Comparison of ENCODE assay signal across 13 cellular contexts in genomic region chr15:73930371-73930770, GRCh38. TPM values are rescaled to one million over a fixed set of nuclear protein-coding genes. Genes with fewer than 3 reads are reported as not detected.
A peak's percentile ranks its signal among the peaks of the same experiment; 100 is the strongest.
DNase-seq lines count a peak whose midpoint lies in the region; TF ChIP-seq lines count a peak whose summit lies in the region.
"Had no signal": no experiment of that assay in that cellular context is flagged by ENCODE, and none has a peak within 500 bp of the region (broad histone marks: within the 10 kb centered on the region; RNA-seq: fewer than 3 reads in every experiment).

No MANE protein-coding gene starts in this region.

- peak overlapping the region; percentile 36 for H3K4me2 ChIP-seq in mammary epithelial cell (ENCODE audit: insufficient read depth, low read depth, low read length)

- H3K79me2 ChIP-seq in mammary epithelial cell (ENCODE audit: insufficient read depth, low read length): no peaks in the 10 kb centered on the region

- CTCF ChIA-PET in mammary epithelial cell (lab: Charles Lee; ENCODE audit: low non-redundant PET): no interaction called here

- peak overlapping the region; percentile 33 for H2AFZ ChIP-seq in mammary epithelial cell (ENCODE audit: low read depth, low read length)

- H3K36me3 ChIP-seq in mammary epithelial cell (ENCODE audit: insufficient read depth, low read length) (no peaks in the 10 kb centered on the region), stomach (no peaks in the 10 kb centered on the region)

- H3K27me3 ChIP-seq in mammary epithelial cell (ENCODE audit: insufficient read depth, low read length): no peaks in the 10 kb centered on the region
- H3K27me3 ChIP-seq in stomach: peaks cover 0 to 23% (median 0%) of the 10 kb centered on the region in 3 donors

- H3K4me1 ChIP-seq in mammary epithelial cell (ENCODE audit: insufficient read depth, low read length) (peaks cover 40% of the 10 kb centered on the region), stomach (peaks cover 24 to 75% (median 59%) of the 10 kb centered on the region in 4 donors)

- intact Hi-C loops in mammary epithelial cell (cut with micrococcal nuclease): no loop called here
- intact Hi-C loops in stomach (cut with DNase I; ENCODE audit: low total_unique reads): no loop called here

- H3K27ac ChIP-seq in mammary epithelial cell (ENCODE audit: insufficient read depth, low read depth, low read length) (no peak overlapping the region), stomach (peak overlapping the region in 4 of 5 donors; percentile 26 to 71 (median 54))
- H3K27ac ChIP-seq: 22Rv1 had no signal

- TF ChIP-seq CTCF in mammary epithelial cell (conservative IDR thresholded peaks at IDR 0.05 in 1 of 2, IDR thresholded peaks at IDR 0.05 in 1 of 2; ENCODE audit: extremely low read depth in 1 of 2, insufficient read depth in 1 of 2, low read depth in 1 of 2, low read length in 2 of 2) (no peak), stomach (IDR thresholded peaks at IDR 0.05) (no peak)

- WGBS in mammary epithelial cell (ENCODE audit: low coverage, missing lambda C conversion rate): 12% methylated on average over 6 of the region's 8 CpGs
- WGBS in stomach, 5 donors: 42 to 73% (median 69%) methylated on average over 7 to 8 of the region's 8 CpGs

- no peaks in the 10 kb centered on the region for H4K20me1 ChIP-seq in mammary epithelial cell (ENCODE audit: insufficient read depth, low read length)

- in situ Hi-C loops in mammary epithelial cell (cut with MboI; ENCODE audit: low sequenced_read_pairs in 2 of 2): no loop called here

- no peak overlapping the region for H3K9ac ChIP-seq in mammary epithelial cell (ENCODE audit: insufficient read depth, low read length)

- DNase-seq in DMS 273 (lab: John Stamatoyannopoulos, UW; ENCODE audit: unreplicated experiment) (peak; percentile 15), DMS 273 treated with DMSO at 0.1 percent for 48 hours (lab: John Stamatoyannopoulos, UW) (no peak), mammary epithelial cell (peak; percentile 39), iris pigment epithelial cell (ENCODE audit: low read depth) (peak; percentile 95), stomach (no peak), NCI-H69 (lab: John Stamatoyannopoulos, UW) (no peak), MV-4-11 (lab: John Stamatoyannopoulos, UW) (no peak), NCI-H82 treated with DMSO at 0.1 percent for 48 hours (lab: John Stamatoyannopoulos, UW; ENCODE audit: unreplicated experiment) (no peak)
- DNase-seq: activated T-cell treated with anti-CD3 and anti-CD28 coated beads, Interleukin-2, amount 50 U/mL, for 4 hours; endodermal cell; islet precursor cell; T-helper 9 cell had no signal

- H3K9me3 ChIP-seq in mammary epithelial cell (replicated peaks; ENCODE audit: insufficient read depth, low read length) (no peaks in the 10 kb centered on the region), stomach (no peaks in the 10 kb centered on the region)

- BruUV-seq in mammary epithelial cell (replicated peaks; lab: Mats Ljungman, UMichigan): no TSS peak

- H3K4me3 ChIP-seq in mammary epithelial cell (replicated peaks in 1 of 3; ENCODE audit: insufficient read depth in 1 of 3, low read depth in 2 of 3, low read length in 3 of 3) (no peak overlapping the region), stomach (no peak overlapping the region)

- TF ChIP-seq EP300 in stomach (IDR thresholded peaks at IDR 0.05): no peak

- TF ChIP-seq POLR2A in stomach (IDR thresholded peaks at IDR 0.05): no peak

- dilution Hi-C loops in mammary epithelial cell (cut with HindIII; ENCODE audit: low sequenced_read_pairs): no loop called here

RNA-seq across cellular contexts. Expression of gene LOXL1, which starts 4.1 kb away (rescaled TPM):
- 10 to 100 TPM in 1 of 2 donors, 1 to 10 TPM in 1; 5.0 to 23.0 TPM for total RNA-seq in mammary epithelial cell
- polyA plus RNA-seq in mammary epithelial cell: 18.7 TPM
- polyA minus RNA-seq in mammary epithelial cell: 6.0 TPM
- 10 to 100 TPM in 4 of 5 donors, 1 to 10 TPM in 1; 6.2 to 48.4 (median 36.8) TPM for total RNA-seq in stomach
- polyA plus RNA-seq in stomach: 10 to 100 TPM in 2 of 3 donors, 1 to 10 TPM in 1; 5.2 to 25.8 (median 12.5) TPM

RNA-seq across cellular contexts. Expression of gene TBC1D21, which starts 57.0 kb away (rescaled TPM):
- total RNA-seq in mammary epithelial cell (not detected), stomach (not detected)
- polyA plus RNA-seq in mammary epithelial cell (not detected), stomach (not detected)
- not detected for polyA minus RNA-seq in mammary epithelial cell
- total RNA-seq: activated T-cell treated with anti-CD3 and anti-CD28 coated beads, Interleukin-2, amount 50 U/mL, for 4 hours; endodermal cell had no signal

Comparison
In these comparisons a context has a peak if more than half of its experiments do, and no peak if none do; other contexts are left out.
1. DNase-seq: peak in DMS 273 (single experiment), mammary epithelial cell (single experiment) and iris pigment epithelial cell (single experiment); none in DMS 273 treated with DMSO at 0.1 percent for 48 hours (single experiment), stomach (single experiment), NCI-H69 (single experiment), MV-4-11 (single experiment) and NCI-H82 treated with DMSO at 0.1 percent for 48 hours (single experiment).